ENCODE assay signal across 8 cellular contexts in the genomic region with DNA sequence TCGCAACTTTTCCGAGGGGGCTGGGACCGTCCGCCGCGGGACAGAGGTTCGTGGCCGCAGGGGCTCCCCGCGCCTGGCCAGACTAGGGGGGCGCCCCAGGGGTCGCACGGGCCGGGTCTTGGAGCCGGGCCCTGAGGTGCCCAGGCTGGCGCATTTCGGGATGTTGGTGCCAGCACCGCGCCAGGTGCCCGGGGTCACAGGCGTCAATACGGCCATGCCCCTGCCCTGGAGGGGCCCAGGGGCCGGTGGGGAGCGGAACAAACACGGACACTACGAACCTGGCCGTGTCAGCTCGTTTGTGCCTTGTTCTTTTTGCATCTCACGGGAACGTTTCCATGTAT. TPM values are rescaled to one million over a fixed set of nuclear protein-coding genes. Genes with fewer than 3 reads are reported as not detected.
DNase-seq lines count a peak whose midpoint lies in the region; ATAC-seq and TF ChIP-seq lines count a peak whose summit lies in the region.

No MANE protein-coding gene starts in this region.

- H3K27ac ChIP-seq in Panc1 (ENCODE audit: low read length) (no peak overlapping the region), fibroblast of lung (ENCODE audit: insufficient read depth, low read length) (no peak overlapping the region)

- CTCF ChIA-PET in Panc1 (lab: Charles Lee) = no interaction called here

- intact Hi-C loops in Panc1 (cut with micrococcal nuclease; ENCODE audit: unreplicated experiment) = no loop called here

- TF ChIP-seq CTCF in GM12865 (IDR thresholded peaks at IDR 0.05; ENCODE audit: insufficient read depth, low read depth, low read length, missing control alignments) = no peak
- TF ChIP-seq CTCF in Panc1 (IDR thresholded peaks at IDR 0.05) = no peak
- no peak for TF ChIP-seq CTCF in fibroblast of lung (conservative IDR thresholded peaks at IDR 0.05 in 1 of 2, IDR thresholded peaks at IDR 0.05 in 1 of 2; ENCODE audit: low read depth in 1 of 2, low read length in 2 of 2)
- no peak for TF ChIP-seq CTCF in progenitor cell of endocrine pancreas (IDR thresholded peaks at IDR 0.05; ENCODE audit: unreplicated experiment)

- no peaks in the 10 kb centered on the region for H4K20me1 ChIP-seq in fibroblast of lung (ENCODE audit: control insufficient read depth, extremely low read depth, insufficient read depth, low read length)

- H3K4me1 Mint-ChIP-seq in progenitor cell of endocrine pancreas (ENCODE audit: low read depth) = peaks cover 2% of the 10 kb centered on the region

- in situ Hi-C loops in Panc1 (cut with HindIII; ENCODE audit: low pct_unique_long_range_greater_than_20kb, low sequenced_read_pairs) = no loop called here

- peak overlapping the region; percentile 82 for H3K4me2 ChIP-seq in fibroblast of lung (ENCODE audit: extremely low read depth, insufficient read depth, low read length)

- DNase-seq in GM12865 (ENCODE audit: low read depth) = no peak
- DNase-seq in Panc1 (ENCODE audit: low read depth, low spot score) = no peak
- DNase-seq in fibroblast of lung (ENCODE audit: low read depth in 2 of 2) = no peak
- DNase-seq in progenitor cell of endocrine pancreas (ENCODE audit: low spot score, unreplicated experiment) = no peak
- DNase-seq in T-helper 9 cell = no peak
- DNase-seq in hepatic stellate cell (ENCODE audit: low spot score) = no peak
- no peak for DNase-seq in activated gamma-delta T cell (lab: John Stamatoyannopoulos, UW)
- DNase-seq in medulla oblongata (ENCODE audit: extremely low spot score) = no peak

- H3K27me3 ChIP-seq in Panc1 (ENCODE audit: control insufficient read depth, insufficient read depth, low read length) (no peaks in the 10 kb centered on the region), fibroblast of lung (ENCODE audit: control insufficient read depth, insufficient read depth, low read length) (no peaks in the 10 kb centered on the region)

- H3K4me1 ChIP-seq in Panc1 (ENCODE audit: control insufficient read depth, insufficient read depth, low read length) = no peaks in the 10 kb centered on the region
- peaks cover 8% of the 10 kb centered on the region for H3K4me1 ChIP-seq in fibroblast of lung (ENCODE audit: control insufficient read depth, extremely low read depth, insufficient read depth, low read length)

- peak overlapping the region; percentile 77 for H3K4me3 ChIP-seq in GM12865 (ENCODE audit: low read depth, low read length)
- H3K4me3 ChIP-seq in Panc1 (ENCODE audit: low read depth in 2 of 2, low read length in 2 of 2) = peak overlapping the region; percentile 8 to 41; a peak in 2 of 4 replicates
- H3K4me3 ChIP-seq in fibroblast of lung (replicated peaks in 1 of 4; ENCODE audit: control extremely low read depth in 1 of 4, insufficient read depth in 1 of 4, low read depth in 3 of 4, low read length in 4 of 4) = peak overlapping the region; percentile 52 to 69 (median 58)

- peak overlapping the region; percentile 62 for H3K4me3 Mint-ChIP-seq in progenitor cell of endocrine pancreas (ENCODE audit: low read depth)

- H3K36me3 ChIP-seq in Panc1 (ENCODE audit: control insufficient read depth, insufficient read depth, low read length) = no peaks in the 10 kb centered on the region
- H3K36me3 ChIP-seq in fibroblast of lung (ENCODE audit: control insufficient read depth, insufficient read depth, low read length) = no peaks in the 10 kb centered on the region

- H3K27me3 Mint-ChIP-seq in progenitor cell of endocrine pancreas = peaks cover 59% of the 10 kb centered on the region

- no peaks in the 10 kb centered on the region for H3K79me2 ChIP-seq in fibroblast of lung (ENCODE audit: control insufficient read depth, insufficient read depth, low read length)

- ATAC-seq in Panc1 = no peak

- H3K9ac ChIP-seq in fibroblast of lung (ENCODE audit: insufficient read depth, low read length) = no peak overlapping the region

- BruUV-seq in Panc1 (replicated peaks; lab: Mats Ljungman, UMichigan) = no TSS peak

- H3K9me3 Mint-ChIP-seq in progenitor cell of endocrine pancreas (ENCODE audit: low read depth) = no peaks in the 10 kb centered on the region

- H3K9me3 ChIP-seq in Panc1 (ENCODE audit: control insufficient read depth, insufficient read depth, low read depth, low read length) (no peaks in the 10 kb centered on the region), fibroblast of lung (ENCODE audit: control insufficient read depth, insufficient read depth, low read depth, low read length) (no peaks in the 10 kb centered on the region)

- no peak overlapping the region for H3K27ac Mint-ChIP-seq in progenitor cell of endocrine pancreas

- peak overlapping the region; percentile 10 for H2AFZ ChIP-seq in fibroblast of lung (ENCODE audit: low read length)

- POLR2A ChIA-PET in Panc1 (lab: Charles Lee) = no interaction called here

- H3K36me3 Mint-ChIP-seq in progenitor cell of endocrine pancreas (ENCODE audit: insufficient read depth) = no peaks in the 10 kb centered on the region

RNA-seq across cellular contexts. Expression of gene TM6SF1, which starts 0.4 kb away (rescaled TPM):
- 0.69 TPM for total RNA-seq in Panc1 (2021; ENCODE audit: unreplicated experiment)
- polyA plus RNA-seq in Panc1 (2012; ENCODE audit: insufficient read length) = 0.30 TPM
- total RNA-seq in fibroblast of lung = 2.3 and 3.6 TPM in 2 replicates
- 3.2 and 3.9 TPM in 2 replicates for polyA plus RNA-seq in fibroblast of lung
- polyA plus RNA-seq in fibroblast of lung (2012) = 2.7 and 3.6 TPM in 2 replicates
- 1.0 and 4.2 TPM in 2 replicates for polyA minus RNA-seq in fibroblast of lung (ENCODE audit: low replicate concordance)
- 0.27 TPM in 1 of 2 replicates, not detected in the other for total RNA-seq in progenitor cell of endocrine pancreas

RNA-seq across cellular contexts. Expression of gene BTBD1, which starts 40.8 kb away (rescaled TPM):
- total RNA-seq in Panc1 (2021; ENCODE audit: unreplicated experiment) (88.4 TPM), fibroblast of lung (93.2 and 105 TPM in 2 replicates), progenitor cell of endocrine pancreas (38.7 and 39.0 TPM in 2 replicates)
- 42.3 TPM for polyA plus RNA-seq in Panc1 (2012; ENCODE audit: insufficient read length)
- 72.0 and 84.0 TPM in 2 replicates for polyA plus RNA-seq in fibroblast of lung
- polyA plus RNA-seq in fibroblast of lung (2012) = 54.1 and 56.7 TPM in 2 replicates
- 12.7 and 18.7 TPM in 2 replicates for polyA minus RNA-seq in fibroblast of lung (ENCODE audit: low replicate concordance)

Comparison
In these comparisons a context has a peak if more than half of its experiments do, and no peak if none do; other contexts are left out.
1. H3K4me3 ChIP-seq: peak in every context shown above with its lines; median percentile 77 in GM12865; 58 in fibroblast of lung; 24 in Panc1.